20 cellular contexts compared by ENCODE assay signal in genomic region chr19:36111200-36111539, GRCh38. TPM values are rescaled to one million over a fixed set of nuclear protein-coding genes. Genes with fewer than 3 reads are reported as not detected.
A peak's percentile ranks its signal among the peaks of the same experiment; 100 is the strongest.
DNase-seq lines count a peak whose midpoint lies in the region; ATAC-seq and TF ChIP-seq lines count a peak whose summit lies in the region.
"Had no signal": no experiment of that assay in that cellular context is flagged by ENCODE, and none has a peak within 500 bp of the region (broad histone marks: within the 10 kb centered on the region; RNA-seq: fewer than 3 reads in every experiment).

No MANE protein-coding gene starts in this region.

- ATAC-seq in heart left ventricle (no peak), HG02642 (IDR thresholded peaks at IDR 0.05; ENCODE audit: poor library complexity, unreplicated experiment) (no peak), HG03571 (IDR thresholded peaks at IDR 0.05; ENCODE audit: unreplicated experiment) (no peak)

- peak; percentile 41 for DNase-seq in DMS 273 (lab: John Stamatoyannopoulos, UW; ENCODE audit: unreplicated experiment)
- no peak for DNase-seq in DMS 273 treated with DMSO at 0.1 percent for 48 hours (lab: John Stamatoyannopoulos, UW)
- no peak for DNase-seq in RWPE1 (ENCODE audit: low spot score)
- DNase-seq in endodermal cell: no peak
- DNase-seq in heart left ventricle: no peak
- no peak for DNase-seq in GM23248
- DNase-seq: COR-L47, DMS53, HFFc6, NCI-H1417, NCI-H1930, NCI-H2171, SK-N-SH, T-helper 1 cell had no signal

- peaks cover 27% of the 10 kb centered on the region for H3K36me3 Mint-ChIP-seq in endodermal cell (ENCODE audit: low read depth)

- no peaks in the 10 kb centered on the region for H3F3A ChIP-seq in GM23248 (ENCODE audit: insufficient read depth)

- no peaks in the 10 kb centered on the region for H3K4me1 ChIP-seq in endodermal cell (ENCODE audit: control insufficient read depth, insufficient read depth, low read length)
- H3K4me1 ChIP-seq in heart left ventricle: peaks cover under 1 to 23% (median 13%) of the 10 kb centered on the region in 12 donors
- H3K4me1 ChIP-seq in GM23248 (ENCODE audit: insufficient read depth): peaks cover 1% of the 10 kb centered on the region; the same call in 1 of the 2 replicates

- H3K36me3 ChIP-seq in endodermal cell (ENCODE audit: control insufficient read depth, insufficient read depth, low read length) (peaks cover 10% of the 10 kb centered on the region), heart left ventricle (peaks cover 0 to 33% (median 28%) of the 10 kb centered on the region in 9 donors), GM23248 (ENCODE audit: low read depth) (no peaks in the 10 kb centered on the region)

- no peak overlapping the region for H3K4me3 Mint-ChIP-seq in endodermal cell
- H3K4me3 Mint-ChIP-seq: HFFc6 had no signal

- H3K27ac ChIP-seq in RWPE1: peak overlapping the region; percentile 18; the same call in 1 of the 2 replicates
- H3K27ac ChIP-seq in endodermal cell (ENCODE audit: low read depth, low read length): peak overlapping the region; percentile 21
- no peak overlapping the region for H3K27ac ChIP-seq in heart left ventricle
- no peak overlapping the region for H3K27ac ChIP-seq in GM23248
- H3K27ac ChIP-seq: 22Rv1, C4-2B had no signal

- in situ Hi-C loops in GM23248 (cut with MboI): no loop called here

- TF ChIP-seq CTCF in RWPE1 (conservative IDR thresholded peaks at IDR 0.05; ENCODE audit: low read depth) (no peak), endodermal cell (conservative IDR thresholded peaks at IDR 0.05) (no peak), heart left ventricle (IDR thresholded peaks at IDR 0.05) (no peak)

- POLR2A ChIA-PET in RWPE1 (lab: Yijun Ruan, JAX; ENCODE audit: low non-redundant PET): no interaction called here

- H3K9ac ChIP-seq in endodermal cell (ENCODE audit: extremely low read depth, low read length, poor library complexity, severe bottlenecking) (no peak overlapping the region), GM23248 (no peak overlapping the region)
- H3K9ac ChIP-seq: SK-N-SH had no signal

- intact Hi-C loops in heart left ventricle (cut with DNase I): loop anchor here in 5 of 10 donors (5.0 to 10.0 kb wide), 4 partner anchors 54 to 119 kb away; partner anchors contain the start of gene SDHAF1 (in 3 of the 5)

- no peaks in the 10 kb centered on the region for H3K9me2 ChIP-seq in GM23248 (ENCODE audit: insufficient read depth)
- H3K9me2 ChIP-seq: SK-N-SH had no signal

- no peak overlapping the region for H3K27ac Mint-ChIP-seq in endodermal cell
- H3K27ac Mint-ChIP-seq: HFFc6 had no signal

- no peaks in the 10 kb centered on the region for H3K9me3 Mint-ChIP-seq in endodermal cell
- H3K9me3 Mint-ChIP-seq: HFFc6 had no signal

- H3K4me3 ChIP-seq in endodermal cell (ENCODE audit: low read length): no peak overlapping the region
- no peak overlapping the region for H3K4me3 ChIP-seq in heart left ventricle
- no peak overlapping the region for H3K4me3 ChIP-seq in GM23248

- no peaks in the 10 kb centered on the region for H3K27me3 Mint-ChIP-seq in endodermal cell (ENCODE audit: insufficient read depth)

- H4K20me1 ChIP-seq in GM23248 (ENCODE audit: insufficient read depth): no peaks in the 10 kb centered on the region

- no peak overlapping the region for H2AFZ ChIP-seq in GM23248

- CTCF ChIA-PET in RWPE1 (lab: Yijun Ruan, JAX): no interaction called here

- peaks cover 17% of the 10 kb centered on the region for H3K79me2 ChIP-seq in GM23248 (ENCODE audit: insufficient read depth)

- peaks cover 11% of the 10 kb centered on the region for H3K4me1 Mint-ChIP-seq in endodermal cell

- WGBS in endodermal cell (ENCODE audit: insufficient coverage in 1 of 2, insufficient read length in 1 of 2), 2 experiments: 84 to 88% methylated on average over 7 to 13 of the region's 13 CpGs
- WGBS in heart left ventricle, 4 donors: 79 to 84% (median 81%) methylated on average over 8 to 13 of the region's 13 CpGs
- 88 to 90% methylated on average over 13 of the region's 13 CpGs for WGBS in GM23248 (ENCODE audit: low coverage in 1 of 2, low lambda C conversion rate in 2 of 2, missing lambda C conversion rate in 2 of 2), 2 experiments

- no peaks in the 10 kb centered on the region for H3K9me3 ChIP-seq in endodermal cell (ENCODE audit: control insufficient read depth, low read length)
- H3K9me3 ChIP-seq in heart left ventricle: no peaks in the 10 kb centered on the region
- H3K9me3 ChIP-seq in GM23248 (ENCODE audit: low read depth): no peaks in the 10 kb centered on the region
- H3K9me3 ChIP-seq: SK-N-SH had no signal

- H3K4me2 ChIP-seq in GM23248 (ENCODE audit: unreplicated experiment): no peak overlapping the region
- H3K4me2 ChIP-seq: SK-N-SH had no signal

- no peak for TF ChIP-seq POLR2A in heart left ventricle (IDR thresholded peaks at IDR 0.05)

- H3K27me3 ChIP-seq in endodermal cell (ENCODE audit: control insufficient read depth, insufficient read depth, low read length, poor library complexity, severe bottlenecking) (no peaks in the 10 kb centered on the region), heart left ventricle (no peaks in the 10 kb centered on the region), GM23248 (replicated peaks; ENCODE audit: insufficient read depth) (no peaks in the 10 kb centered on the region)

RNA-seq across cellular contexts. Expression of gene OVOL3, which starts 0.2 kb away (rescaled TPM):
- total RNA-seq in endodermal cell (not detected), heart left ventricle (not detected)
- not detected for polyA plus RNA-seq in endodermal cell (2013, experiment 1 of 2)
- not detected for polyA plus RNA-seq in endodermal cell (2013, experiment 2 of 2)
- polyA plus RNA-seq in heart left ventricle (not detected), GM23248 (2016; fragmentation: Nextera tagmentation; extraction: Ambion mirVana) (not detected in 2 replicates)
- total RNA-seq in GM23248 (2014; rRNA removed; shearing (Covaris generic)): not detected in 2 replicates
- total RNA-seq: HFFc6, IMR-90, NCI-H460 had no signal
- polyA plus RNA-seq: IMR-90, SK-N-SH had no signal

RNA-seq across cellular contexts. Expression of gene POLR2I, which starts 3.5 kb away (rescaled TPM):
- total RNA-seq in endodermal cell: 100 to 1,000 TPM; 102 to 132 TPM
- 99.2 TPM for polyA plus RNA-seq in endodermal cell (2013, experiment 1 of 2)
- 100 TPM for polyA plus RNA-seq in endodermal cell (2013, experiment 2 of 2)
- 100 to 1,000 TPM in 5 of 9 donors, 10 to 100 TPM in 4; 80.4 to 153 (median 107) TPM for total RNA-seq in heart left ventricle
- 100 to 1,000 TPM in 1 of 2 donors, 10 to 100 TPM in 1; 93.1 to 180 TPM for polyA plus RNA-seq in heart left ventricle
- total RNA-seq in GM23248 (2014; rRNA removed; shearing (Covaris generic)): 44.1 and 44.4 TPM in 2 replicates
- polyA plus RNA-seq in GM23248 (2016; fragmentation: Nextera tagmentation; extraction: Ambion mirVana): 130 and 143 TPM in 2 replicates

RNA-seq across cellular contexts. Expression of gene TBCB, which starts 4.1 kb away (rescaled TPM):
- total RNA-seq in endodermal cell (100 to 1,000 TPM; 189 to 194 TPM), heart left ventricle (100 to 1,000 TPM in 6 of 9 donors, 10 to 100 TPM in 3; 89.8 to 146 (median 111) TPM)
- polyA plus RNA-seq in endodermal cell (2013, experiment 1 of 2): 216 TPM
- polyA plus RNA-seq in endodermal cell (2013, experiment 2 of 2): 209 TPM
- polyA plus RNA-seq in heart left ventricle (100 to 1,000 TPM; 109 to 171 TPM), GM23248 (2016; fragmentation: Nextera tagmentation; extraction: Ambion mirVana) (279 and 292 TPM in 2 replicates)
- total RNA-seq in GM23248 (2014; rRNA removed; shearing (Covaris generic)): 221 and 304 TPM in 2 replicates

RNA-seq across cellular contexts. Expression of gene CAPNS1, which starts 28.7 kb away (rescaled TPM):
- 100 to 1,000 TPM; 633 to 714 TPM for total RNA-seq in endodermal cell
- 405 TPM for polyA plus RNA-seq in endodermal cell (2013, experiment 1 of 2)
- 436 TPM for polyA plus RNA-seq in endodermal cell (2013, experiment 2 of 2)
- 1,000 to 10,000 TPM in 1 of 9 donors, 100 to 1,000 TPM in 8; 272 to 1,054 (median 860) TPM for total RNA-seq in heart left ventricle
- polyA plus RNA-seq in heart left ventricle: 1,000 to 10,000 TPM in 1 of 2 donors, 100 to 1,000 TPM in 1; 956 to 1,083 TPM
- 540 and 588 TPM in 2 replicates for total RNA-seq in GM23248 (2014; rRNA removed; shearing (Covaris generic))
- polyA plus RNA-seq in GM23248 (2016; fragmentation: Nextera tagmentation; extraction: Ambion mirVana): 344 and 353 TPM in 2 replicates

RNA-seq across cellular contexts. Expression of gene COX7A1, which starts 41.1 kb away (rescaled TPM):
- total RNA-seq in endodermal cell: 1 to 10 TPM; 1.4 to 2.4 TPM
- polyA plus RNA-seq in endodermal cell (2013, experiment 1 of 2): not detected
- polyA plus RNA-seq in endodermal cell (2013, experiment 2 of 2): not detected
- 1,000 to 10,000 TPM in 7 of 9 donors, 100 to 1,000 TPM in 2; 414 to 2,982 (median 2,187) TPM for total RNA-seq in heart left ventricle
- 1,000 to 10,000 TPM in 1 of 2 donors, 100 to 1,000 TPM in 1; 470 to 2,188 TPM for polyA plus RNA-seq in heart left ventricle
- 8.4 and 9.2 TPM in 2 replicates for total RNA-seq in GM23248 (2014; rRNA removed; shearing (Covaris generic))
- 93.2 and 95.6 TPM in 2 replicates for polyA plus RNA-seq in GM23248 (2016; fragmentation: Nextera tagmentation; extraction: Ambion mirVana)
- total RNA-seq: NCI-H460 had no signal
- polyA plus RNA-seq: SK-N-SH had no signal

Comparison
In these comparisons a context has a peak if more than half of its experiments do, and no peak if none do; other contexts are left out.
1. H3K27ac ChIP-seq: peak in RWPE1 (single experiment) and endodermal cell (single experiment); none in heart left ventricle (0 of 12) and GM23248 (single experiment).